ENCODE assay signal across 19 cellular contexts in the genomic region with DNA sequence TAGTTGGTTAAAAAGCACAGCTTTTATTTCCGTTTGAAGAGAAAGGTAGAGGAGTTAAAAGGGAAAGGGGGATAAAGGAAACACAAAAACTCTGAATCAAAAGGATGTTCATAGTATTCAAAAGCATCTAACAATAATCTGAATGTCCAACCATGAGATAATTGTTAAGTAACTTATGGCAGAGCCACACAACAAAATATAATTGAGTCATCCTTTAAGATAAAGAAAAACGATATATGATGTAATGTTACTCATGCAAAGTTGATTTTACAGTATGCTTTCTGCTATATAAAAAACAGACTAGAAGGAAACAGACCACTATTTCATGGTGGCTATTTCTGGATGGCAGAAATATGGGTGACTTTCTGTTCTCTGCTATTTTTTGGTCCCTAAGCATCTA. TPM values are rescaled to one million over a fixed set of nuclear protein-coding genes. Genes with fewer than 3 reads are reported as not detected.
DNase-seq lines count a peak whose midpoint lies in the region; ATAC-seq and TF ChIP-seq lines count a peak whose summit lies in the region.
"Had no signal": no experiment of that assay in that cellular context is flagged by ENCODE, and none has a peak within 500 bp of the region (broad histone marks: within the 10 kb centered on the region; RNA-seq: fewer than 3 reads in every experiment).

No MANE protein-coding gene starts in this region.

- TF ChIP-seq POLR2A in Peyer's patch (IDR thresholded peaks at IDR 0.05), result no peak

- no peak for TF ChIP-seq CTCF in Peyer's patch (IDR thresholded peaks at IDR 0.05)

- no peaks in the 10 kb centered on the region for H3K27me3 Mint-ChIP-seq in activated naive CD4-positive, alpha-beta T cell treated with anti-CD3 and anti-CD28 coated beads, Interleukin-2, amount 50 U/mL, for 24 hours
- no peaks in the 10 kb centered on the region for H3K27me3 Mint-ChIP-seq in stimulated activated memory B cell treated with anti-CD40 and anti-IgM and Interleukin-4, amounts not matched to agents 10 μg/mL and 1 μg/mL and 100 μg/mL, for 72 hours
- H3K27me3 Mint-ChIP-seq: type B pancreatic cell had no signal

- peak overlapping the region; percentile 33 for H3K27ac ChIP-seq in effector memory CD4-positive, alpha-beta T cell (ENCODE audit: insufficient read depth, low read length, poor library complexity, severe bottlenecking)
- no peak overlapping the region for H3K27ac ChIP-seq in Peyer's patch
- H3K27ac ChIP-seq: hepatocyte had no signal

- no peak overlapping the region for H3K4me3 ChIP-seq in effector memory CD4-positive, alpha-beta T cell (ENCODE audit: insufficient read depth, low read depth, low read length, poor library complexity, severe bottlenecking)
- H3K4me3 ChIP-seq in Peyer's patch, result no peak overlapping the region
- H3K4me3 ChIP-seq: hepatocyte, skin epidermis had no signal

- H3K9me3 ChIP-seq in effector memory CD4-positive, alpha-beta T cell (ENCODE audit: control insufficient read depth, low read length), result no peaks in the 10 kb centered on the region
- no peaks in the 10 kb centered on the region for H3K9me3 ChIP-seq in Peyer's patch

- DNase-seq in activated naive CD4-positive, alpha-beta T cell (lab: John Stamatoyannopoulos, UW), result no peak
- DNase-seq in NCI-H226, result peak; percentile 22
- DNase-seq in effector memory CD4-positive, alpha-beta T cell, result no peak
- no peak for DNase-seq in HK-2 (ENCODE audit: unreplicated experiment)
- DNase-seq in Peyer's patch, result no peak
- DNase-seq: activated CD4-positive, alpha-beta T cell treated with anti-CD3 and anti-CD28 coated beads, Interleukin-2, amount 50 U/mL, for 4 hours; dermis blood vessel endothelial cell; KBM-7; NCI-H2171 treated with DMSO at 0.1 percent for 48 hours; SHP77; stimulated activated naive CD4-positive, alpha-beta T cell; T1000 had no signal

- H3K4me1 ChIP-seq in effector memory CD4-positive, alpha-beta T cell (ENCODE audit: control insufficient read depth, insufficient read depth, low read length, poor library complexity, severe bottlenecking), result peaks cover 47% of the 10 kb centered on the region
- peaks cover 0 to 35% (median 4%) of the 10 kb centered on the region in 4 donors for H3K4me1 ChIP-seq in Peyer's patch

- H3K4me1 Mint-ChIP-seq in activated naive CD4-positive, alpha-beta T cell treated with anti-CD3 and anti-CD28 coated beads, Interleukin-2, amount 50 U/mL, for 24 hours, result peaks cover 81% of the 10 kb centered on the region
- H3K4me1 Mint-ChIP-seq in stimulated activated memory B cell treated with anti-CD40 and anti-IgM and Interleukin-4, amounts not matched to agents 10 μg/mL and 1 μg/mL and 100 μg/mL, for 72 hours, result peaks cover 63% of the 10 kb centered on the region

- H3K27me3 ChIP-seq in effector memory CD4-positive, alpha-beta T cell (replicated peaks; ENCODE audit: control insufficient read depth, insufficient read depth, low read length, poor library complexity, severe bottlenecking), result no peaks in the 10 kb centered on the region
- no peaks in the 10 kb centered on the region for H3K27me3 ChIP-seq in Peyer's patch
- H3K27me3 ChIP-seq: hepatocyte had no signal

- peaks cover 25% of the 10 kb centered on the region for H3K36me3 Mint-ChIP-seq in activated naive CD4-positive, alpha-beta T cell treated with anti-CD3 and anti-CD28 coated beads, Interleukin-2, amount 50 U/mL, for 24 hours
- H3K36me3 Mint-ChIP-seq in stimulated activated memory B cell treated with anti-CD40 and anti-IgM and Interleukin-4, amounts not matched to agents 10 μg/mL and 1 μg/mL and 100 μg/mL, for 72 hours, result peaks cover 36% of the 10 kb centered on the region

- no peak for ATAC-seq in stimulated activated memory B cell treated with anti-CD40 and anti-IgM and Interleukin-4, amounts not matched to agents 10 μg/mL and 1 μg/mL and 100 μg/mL, for 72 hours
- no peak for ATAC-seq in HG02884 (IDR thresholded peaks at IDR 0.05; ENCODE audit: unreplicated experiment)
- ATAC-seq: left lobe of liver had no signal

- peaks cover 33% of the 10 kb centered on the region for H3K36me3 ChIP-seq in effector memory CD4-positive, alpha-beta T cell (ENCODE audit: control insufficient read depth, insufficient read depth, low read length)
- peaks cover 0 to 34% (median 0%) of the 10 kb centered on the region in 3 donors for H3K36me3 ChIP-seq in Peyer's patch

- H3K4me3 Mint-ChIP-seq in activated naive CD4-positive, alpha-beta T cell treated with anti-CD3 and anti-CD28 coated beads, Interleukin-2, amount 50 U/mL, for 24 hours, result peak overlapping the region; percentile 76
- H3K4me3 Mint-ChIP-seq in stimulated activated memory B cell treated with anti-CD40 and anti-IgM and Interleukin-4, amounts not matched to agents 10 μg/mL and 1 μg/mL and 100 μg/mL, for 72 hours, result no peak overlapping the region

- peak overlapping the region; percentile 97 for H3K27ac Mint-ChIP-seq in activated naive CD4-positive, alpha-beta T cell treated with anti-CD3 and anti-CD28 coated beads, Interleukin-2, amount 50 U/mL, for 24 hours
- H3K27ac Mint-ChIP-seq in stimulated activated memory B cell treated with anti-CD40 and anti-IgM and Interleukin-4, amounts not matched to agents 10 μg/mL and 1 μg/mL and 100 μg/mL, for 72 hours, result peak overlapping the region; percentile 69
- H3K27ac Mint-ChIP-seq: type B pancreatic cell had no signal

- no peaks in the 10 kb centered on the region for H3K9me3 Mint-ChIP-seq in activated naive CD4-positive, alpha-beta T cell treated with anti-CD3 and anti-CD28 coated beads, Interleukin-2, amount 50 U/mL, for 24 hours
- no peaks in the 10 kb centered on the region for H3K9me3 Mint-ChIP-seq in stimulated activated memory B cell treated with anti-CD40 and anti-IgM and Interleukin-4, amounts not matched to agents 10 μg/mL and 1 μg/mL and 100 μg/mL, for 72 hours
- H3K9me3 Mint-ChIP-seq: type B pancreatic cell had no signal

RNA-seq across cellular contexts. Expression of gene XPC, which starts 3.9 kb away (rescaled TPM):
- 10 to 100 TPM; 46.1 to 88.3 (median 78.6) TPM for total RNA-seq in Peyer's patch

RNA-seq across cellular contexts. Expression of gene LSM3, which starts 4.1 kb away (rescaled TPM):
- total RNA-seq in Peyer's patch, result 10 to 100 TPM in 1 of 4 donors, 1 to 10 TPM in 3; 4.6 to 10.7 (median 7.0) TPM

RNA-seq across cellular contexts. Expression of gene TMEM43, which starts 49.6 kb away (rescaled TPM):
- 10 to 100 TPM; 26.6 to 56.5 (median 40.3) TPM for total RNA-seq in Peyer's patch

RNA-seq across cellular contexts. Expression of gene CHCHD4, which starts 49.8 kb away (rescaled TPM):
- 10 to 100 TPM; 10.7 to 15.7 (median 11.6) TPM for total RNA-seq in Peyer's patch
